In genomic region chr3:29527251-29527650, GRCh38 we compare ENCODE assay signal across 19 cellular contexts.
"Had no signal": no experiment of that assay in that cellular context is flagged by ENCODE, and none has a peak within 500 bp of the region (broad histone marks: within the 10 kb centered on the region; RNA-seq: fewer than 3 reads in every experiment).

No MANE protein-coding gene starts in this region.

- DNase-seq: activated CD4-positive, alpha-beta T cell treated with anti-CD3 and anti-CD28 coated beads for 36 hours; activated CD4-positive, CD25-positive, alpha-beta regulatory T cell; activated CD8-positive, alpha-beta memory T cell treated with anti-CD3 and anti-CD28 coated beads, Interleukin-2, amount 10 ng/mL, durations not matched to agents 7 days and 5 days; activated CD8-positive, alpha-beta T cell treated with anti-CD3 and anti-CD28 coated beads, Interleukin-2, amount 10 ng/mL, durations not matched to agents 7 days and 5 days; activated gamma-delta T cell; activated naive CD4-positive, alpha-beta T cell treated with anti-CD3 and anti-CD28 coated beads, Interleukin-2, amount 10 ng/mL, durations not matched to agents 7 days and 5 days; activated naive CD8-positive, alpha-beta T cell treated with anti-CD3 and anti-CD28 coated beads, Interleukin-2, amount 10 ng/mL, durations not matched to agents 7 days and 5 days; amniotic stem cell; effector CD8-positive, alpha-beta T cell; foreskin fibroblast; islet precursor cell; left ventricle myocardium superior; mammary epithelial cell; stimulated activated CD4-positive, alpha-beta T cell treated with anti-CD3 and anti-CD28 coated beads, Interleukin-4, amount 100 ng/mL, for 24 hours; T-helper 1 cell had no signal

- H3K27ac ChIP-seq: skin epidermis had no signal

- H3K4me1 ChIP-seq: breast epithelium had no signal

- ATAC-seq: activated CD4-positive, alpha-beta T cell treated with anti-CD3 and anti-CD28 coated beads for 36 hours; activated CD8-positive, alpha-beta memory T cell treated with anti-CD3 and anti-CD28 coated beads, Interleukin-2, amount 10 ng/mL, durations not matched to agents 7 days and 5 days; activated CD8-positive, alpha-beta T cell treated with anti-CD3 and anti-CD28 coated beads, Interleukin-2, amount 10 ng/mL, durations not matched to agents 7 days and 5 days; left ventricle myocardium superior; sciatic nerve; stimulated activated effector memory CD8-positive, alpha-beta T cell treated with anti-CD3 and anti-CD28 coated beads, Interleukin-12 subunit alpha, Interleukin-12 subunit beta, amount 100 ng/mL, for 72 hours had no signal

- H3K9me3 ChIP-seq: breast epithelium had no signal

- H3K4me3 ChIP-seq: breast epithelium, skin epidermis had no signal

- H3K36me3 ChIP-seq: breast epithelium had no signal

- H3K27me3 ChIP-seq: breast epithelium had no signal
